In genomic region chr13:98771838-98772611, GRCh38 we compare ENCODE assay signal across 19 cellular contexts. TPM values are rescaled to one million over a fixed set of nuclear protein-coding genes. Genes with fewer than 3 reads are reported as not detected.
"Had no signal": no experiment of that assay in that cellular context is flagged by ENCODE, and none has a peak within 500 bp of the region (broad histone marks: within the 10 kb centered on the region; RNA-seq: fewer than 3 reads in every experiment).

No MANE protein-coding gene starts in this region.

- H3K4me1 ChIP-seq: tibial artery had no signal

- ATAC-seq: activated CD8-positive, alpha-beta T cell treated with anti-CD3 and anti-CD28 coated beads for 36 hours; activated T-cell treated with anti-CD3 and anti-CD28 coated beads, Interleukin-2, amount 50 U/mL, for 72 hours; left cardiac atrium had no signal

- H3K27ac Mint-ChIP-seq: activated CD8-positive, alpha-beta T cell treated with anti-CD3 and anti-CD28 coated beads for 36 hours; activated naive CD8-positive, alpha-beta T cell treated with anti-CD3 and anti-CD28 coated beads, Interleukin-2, amount 10 ng/mL, durations not matched to agents 7 days and 5 days; activated T-cell treated with anti-CD3 and anti-CD28 coated beads, Interleukin-2, amount 50 U/mL, for 72 hours; endodermal cell; nephron progenitor cell; stimulated activated effector memory CD8-positive, alpha-beta T cell treated with anti-CD3 and anti-CD28 coated beads, Interleukin-12 subunit alpha, Interleukin-12 subunit beta, amount 100 ng/mL, for 72 hours had no signal

- H3K9me3 ChIP-seq: tibial artery had no signal

- H3K36me3 Mint-ChIP-seq: activated naive CD8-positive, alpha-beta T cell treated with anti-CD3 and anti-CD28 coated beads, Interleukin-2, amount 10 ng/mL, durations not matched to agents 7 days and 5 days; stimulated activated effector memory CD8-positive, alpha-beta T cell treated with anti-CD3 and anti-CD28 coated beads, Interleukin-12 subunit alpha, Interleukin-12 subunit beta, amount 100 ng/mL, for 72 hours had no signal

- H3K4me3 Mint-ChIP-seq: activated CD8-positive, alpha-beta T cell treated with anti-CD3 and anti-CD28 coated beads for 36 hours; activated naive CD8-positive, alpha-beta T cell treated with anti-CD3 and anti-CD28 coated beads, Interleukin-2, amount 10 ng/mL, durations not matched to agents 7 days and 5 days; activated T-cell treated with anti-CD3 and anti-CD28 coated beads, Interleukin-2, amount 50 U/mL, for 72 hours; endodermal cell; nephron progenitor cell; stimulated activated effector memory CD8-positive, alpha-beta T cell treated with anti-CD3 and anti-CD28 coated beads, Interleukin-12 subunit alpha, Interleukin-12 subunit beta, amount 100 ng/mL, for 72 hours had no signal

- H3K4me1 Mint-ChIP-seq: activated naive CD8-positive, alpha-beta T cell treated with anti-CD3 and anti-CD28 coated beads, Interleukin-2, amount 10 ng/mL, durations not matched to agents 7 days and 5 days; endodermal cell; nephron progenitor cell; stimulated activated effector memory CD8-positive, alpha-beta T cell treated with anti-CD3 and anti-CD28 coated beads, Interleukin-12 subunit alpha, Interleukin-12 subunit beta, amount 100 ng/mL, for 72 hours had no signal

- H3K27me3 Mint-ChIP-seq: activated CD8-positive, alpha-beta T cell treated with anti-CD3 and anti-CD28 coated beads for 36 hours had no signal

- H3K9me3 Mint-ChIP-seq: activated CD8-positive, alpha-beta T cell treated with anti-CD3 and anti-CD28 coated beads for 36 hours; activated naive CD8-positive, alpha-beta T cell treated with anti-CD3 and anti-CD28 coated beads, Interleukin-2, amount 10 ng/mL, durations not matched to agents 7 days and 5 days; endodermal cell; nephron progenitor cell; stimulated activated effector memory CD8-positive, alpha-beta T cell treated with anti-CD3 and anti-CD28 coated beads, Interleukin-12 subunit alpha, Interleukin-12 subunit beta, amount 100 ng/mL, for 72 hours had no signal

- H3K27ac ChIP-seq: tibial artery had no signal

- H3K27me3 ChIP-seq: tibial artery had no signal

- H3K4me3 ChIP-seq: tibial artery had no signal

- H3K36me3 ChIP-seq: tibial artery had no signal

- DNase-seq: activated CD8-positive, alpha-beta memory T cell treated with anti-CD3 and anti-CD28 coated beads, Interleukin-2, amount 50 U/mL, for 4 hours; activated CD8-positive, alpha-beta T cell treated with anti-CD3 and anti-CD28 coated beads for 36 hours; activated gamma-delta T cell treated with Interleukin-2 at 50 U/mL for 16 hours; activated naive CD8-positive, alpha-beta T cell treated with anti-CD3 and anti-CD28 coated beads, Interleukin-2, amount 10 ng/mL, durations not matched to agents 7 days and 5 days; activated T-cell treated with anti-CD3 and anti-CD28 coated beads, Interleukin-2, amount 50 U/mL, for 72 hours; anterior cingulate cortex; endodermal cell; hypothalamus; left cardiac atrium; mammary epithelial cell; nephron progenitor cell; T1000; tibial artery had no signal

RNA-seq across cellular contexts. Expression of gene SLC15A1, which starts 19.6 kb away (rescaled TPM):
- total RNA-seq: activated CD8-positive, alpha-beta T cell treated with anti-CD3 and anti-CD28 coated beads for 36 hours; activated naive CD8-positive, alpha-beta T cell treated with anti-CD3 and anti-CD28 coated beads, Interleukin-2, amount 10 ng/mL, durations not matched to agents 7 days and 5 days; activated T-cell treated with anti-CD3 and anti-CD28 coated beads, Interleukin-2, amount 50 U/mL, for 72 hours; bronchial epithelial cell; chondrocyte; dermis microvascular lymphatic vessel endothelial cell; glomerular endothelial cell; left cardiac atrium; skeletal muscle tissue had no signal
